ENCODE assay signal across 1 cellular context in the genomic region with DNA sequence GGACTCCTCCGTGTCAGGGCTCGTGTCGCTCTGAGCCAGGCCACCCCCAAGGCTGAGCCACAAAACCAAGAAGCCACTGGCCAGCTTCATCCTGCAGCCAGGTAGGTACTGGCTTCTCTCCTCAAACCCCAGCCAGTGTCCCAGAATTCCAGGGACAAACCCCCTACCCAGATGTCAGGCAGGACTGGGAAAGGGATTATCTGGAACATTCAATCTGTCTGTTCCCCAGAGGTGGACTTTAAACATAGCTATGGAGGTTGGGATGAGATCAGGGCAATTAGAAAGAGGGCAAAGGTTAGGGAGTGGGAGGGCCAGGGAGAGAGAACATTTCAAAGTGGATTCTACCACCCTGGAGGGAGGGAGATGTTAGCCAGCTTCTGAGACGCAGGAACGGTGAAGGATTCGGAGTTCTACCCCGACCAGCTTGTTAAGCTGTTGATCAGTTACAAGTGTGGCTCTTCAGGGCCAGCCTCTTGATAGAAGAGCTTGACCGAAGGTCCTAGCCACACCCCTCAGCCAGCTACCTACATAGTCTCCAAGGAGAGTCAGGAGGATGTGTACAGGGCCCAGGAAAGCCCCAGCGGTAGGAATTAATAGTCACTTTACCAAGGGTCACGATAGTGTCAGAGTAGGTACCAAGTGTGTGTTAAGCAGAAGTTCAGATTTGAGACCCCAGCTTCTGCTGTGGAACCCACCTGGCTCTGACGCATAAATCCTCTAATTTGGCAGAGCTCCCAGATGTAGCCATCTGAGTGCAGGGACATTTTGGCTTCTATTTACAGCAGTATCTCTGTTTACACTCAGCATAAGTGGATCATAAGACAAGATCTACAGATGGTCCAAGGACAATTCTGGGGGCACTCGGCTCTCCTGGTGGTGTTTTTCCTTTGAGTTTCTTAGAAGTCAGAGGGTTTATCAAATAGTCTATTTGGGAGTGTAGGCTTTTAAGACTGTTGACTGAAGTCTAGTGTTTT.
TF ChIP-seq lines count a peak whose summit lies in the region.

A gene with protein sequence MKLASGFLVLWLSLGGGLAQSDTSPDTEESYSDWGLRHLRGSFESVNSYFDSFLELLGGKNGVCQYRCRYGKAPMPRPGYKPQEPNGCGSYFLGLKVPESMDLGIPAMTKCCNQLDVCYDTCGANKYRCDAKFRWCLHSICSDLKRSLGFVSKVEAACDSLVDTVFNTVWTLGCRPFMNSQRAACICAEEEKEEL (minus strand): TSS at position 211 of the 974 bp plus-strand sequence. CDS start 121 bp downstream, at position 90.

TF ChIP-seq in IMR-90, 13 proteins besides CTCF, POLR2A, EP300 and RAD21 (continued from another document):
- TF ChIP-seq, protein P1, sequence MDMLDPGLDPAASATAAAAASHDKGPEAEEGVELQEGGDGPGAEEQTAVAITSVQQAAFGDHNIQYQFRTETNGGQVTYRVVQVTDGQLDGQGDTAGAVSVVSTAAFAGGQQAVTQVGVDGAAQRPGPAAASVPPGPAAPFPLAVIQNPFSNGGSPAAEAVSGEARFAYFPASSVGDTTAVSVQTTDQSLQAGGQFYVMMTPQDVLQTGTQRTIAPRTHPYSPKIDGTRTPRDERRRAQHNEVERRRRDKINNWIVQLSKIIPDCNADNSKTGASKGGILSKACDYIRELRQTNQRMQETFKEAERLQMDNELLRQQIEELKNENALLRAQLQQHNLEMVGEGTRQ (IDR thresholded peaks at IDR 0.05; ENCODE audit: low read depth, low read length), result no peak
- no peak for TF ChIP-seq MAZ (IDR thresholded peaks at IDR 0.05; ENCODE audit: borderline replicate concordance, low read depth, low read length)
- no peak for TF ChIP-seq BHLHE40 (IDR thresholded peaks at IDR 0.05; ENCODE audit: low read depth, low read length)
- no peak for TF ChIP-seq RFX5 (IDR thresholded peaks at IDR 0.05; ENCODE audit: low read depth, low read length)
- TF ChIP-seq FOS (IDR thresholded peaks at IDR 0.05; ENCODE audit: low read depth, low read length), result no peak
- no peak for TF ChIP-seq MXI1 (IDR thresholded peaks at IDR 0.05; ENCODE audit: borderline replicate concordance, low read depth, low read length)
- no peak for TF ChIP-seq SMC3 (IDR thresholded peaks at IDR 0.05; ENCODE audit: low read depth, low read length)
- no peak for TF ChIP-seq RCOR1 (IDR thresholded peaks at IDR 0.05; ENCODE audit: insufficient replicate concordance, low read length)
- TF ChIP-seq CHD1 (IDR thresholded peaks at IDR 0.05; ENCODE audit: low read depth, low read length), result no peak
- TF ChIP-seq CEBPB (IDR thresholded peaks at IDR 0.05; ENCODE audit: low read depth, low read length), result no peak
- no peak for TF ChIP-seq NFE2L2 (IDR thresholded peaks at IDR 0.05; ENCODE audit: low read depth, low read length)
- TF ChIP-seq, protein P2, sequence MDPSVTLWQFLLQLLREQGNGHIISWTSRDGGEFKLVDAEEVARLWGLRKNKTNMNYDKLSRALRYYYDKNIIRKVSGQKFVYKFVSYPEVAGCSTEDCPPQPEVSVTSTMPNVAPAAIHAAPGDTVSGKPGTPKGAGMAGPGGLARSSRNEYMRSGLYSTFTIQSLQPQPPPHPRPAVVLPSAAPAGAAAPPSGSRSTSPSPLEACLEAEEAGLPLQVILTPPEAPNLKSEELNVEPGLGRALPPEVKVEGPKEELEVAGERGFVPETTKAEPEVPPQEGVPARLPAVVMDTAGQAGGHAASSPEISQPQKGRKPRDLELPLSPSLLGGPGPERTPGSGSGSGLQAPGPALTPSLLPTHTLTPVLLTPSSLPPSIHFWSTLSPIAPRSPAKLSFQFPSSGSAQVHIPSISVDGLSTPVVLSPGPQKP (IDR thresholded peaks at IDR 0.05; ENCODE audit: borderline replicate concordance, low read depth, low read length), result no peak
TF ChIP-seq in IMR-90: peak in this region for 0.
